ENCODE assay signal across 10 cellular contexts in genomic region chr1:184191181-184191601, GRCh38.
DNase-seq lines count a peak whose midpoint lies in the region; ATAC-seq and TF ChIP-seq lines count a peak whose summit lies in the region.
"Had no signal": no experiment of that assay in that cellular context is flagged by ENCODE, and none has a peak within 500 bp of the region (broad histone marks: within the 10 kb centered on the region; RNA-seq: fewer than 3 reads in every experiment).

No MANE protein-coding gene starts in this region.

- H3K27me3 ChIP-seq in endocrine pancreas (ENCODE audit: control insufficient read depth, insufficient read depth, low read length), result no peaks in the 10 kb centered on the region
- H3K27me3 ChIP-seq in PC-9 (ENCODE audit: insufficient read depth, low read depth), result peaks cover 3% of the 10 kb centered on the region

- no peak overlapping the region for H3K27ac ChIP-seq in PC-9
- H3K27ac ChIP-seq: RWPE1 had no signal

- no peak overlapping the region for H2AFZ ChIP-seq in PC-9

- no peak for ATAC-seq in HG03280 (IDR thresholded peaks at IDR 0.05; ENCODE audit: unreplicated experiment)

- H3K4me3 ChIP-seq in endocrine pancreas (ENCODE audit: control insufficient read depth, insufficient read depth, low read length), result peak overlapping the region; percentile 23
- no peak overlapping the region for H3K4me3 ChIP-seq in PC-9

- POLR2A ChIA-PET in PC-9 (lab: Charles Lee; ENCODE audit: unreplicated experiment), result no interaction called here

- intact Hi-C loops in PC-9 (cut with micrococcal nuclease; ENCODE audit: unreplicated experiment), result no loop called here

- H3F3A ChIP-seq in PC-9 (ENCODE audit: insufficient read depth, low read depth), result no peaks in the 10 kb centered on the region

- no peak overlapping the region for H3K4me2 ChIP-seq in PC-9

- TF ChIP-seq CTCF in PC-9 (conservative IDR thresholded peaks at IDR 0.05), result no peak

- no peak overlapping the region for H3K9ac ChIP-seq in endocrine pancreas (ENCODE audit: control insufficient read depth, insufficient read depth, low read length)

- CTCF ChIA-PET in PC-9 (lab: Charles Lee), result no interaction called here

- peak; percentile 9 for DNase-seq in NCI-H748 (lab: John Stamatoyannopoulos, UW; ENCODE audit: unreplicated experiment)
- no peak for DNase-seq in NCI-H748 treated with DMSO at 0.1 percent for 48 hours (lab: John Stamatoyannopoulos, UW)
- peak; percentile 25 for DNase-seq in medulla oblongata (ENCODE audit: extremely low spot score)
- DNase-seq in ureter (ENCODE audit: low spot score), result peak; percentile 65
- DNase-seq in activated gamma-delta T cell (lab: John Stamatoyannopoulos, UW), result no peak
- DNase-seq in PC-9, result no peak
- DNase-seq: activated CD4-positive, alpha-beta T cell treated with anti-CD3 and anti-CD28 coated beads, Interleukin-2, amount 50 U/mL, for 4 hours had no signal

- H3K79me2 ChIP-seq in PC-9 (ENCODE audit: low read depth), result no peaks in the 10 kb centered on the region

- H4K20me1 ChIP-seq in PC-9 (ENCODE audit: insufficient read depth), result no peaks in the 10 kb centered on the region

- no peaks in the 10 kb centered on the region for H3K9me2 ChIP-seq in PC-9 (ENCODE audit: insufficient read depth)

- no TSS peak for BruUV-seq in PC-9 (replicated peaks; lab: Mats Ljungman, UMichigan)

- no peaks in the 10 kb centered on the region for H3K9me3 ChIP-seq in endocrine pancreas (ENCODE audit: control insufficient read depth, low read length)
- no peaks in the 10 kb centered on the region for H3K9me3 ChIP-seq in PC-9 (ENCODE audit: insufficient read depth, low read depth)

- H3K4me1 ChIP-seq in endocrine pancreas (ENCODE audit: control insufficient read depth, insufficient read depth, low read length) (no peaks in the 10 kb centered on the region), PC-9 (replicated peaks; ENCODE audit: insufficient read depth) (no peaks in the 10 kb centered on the region)

- H3K36me3 ChIP-seq in endocrine pancreas (ENCODE audit: control insufficient read depth, insufficient read depth, low read length) (no peaks in the 10 kb centered on the region), PC-9 (ENCODE audit: low read depth) (no peaks in the 10 kb centered on the region)

Comparison
In these comparisons a context has a peak if more than half of its experiments do, and no peak if none do; other contexts are left out.
1. DNase-seq: peak in NCI-H748 (single experiment), medulla oblongata (single experiment) and ureter (single experiment); none in NCI-H748 treated with DMSO at 0.1 percent for 48 hours (single experiment), activated gamma-delta T cell (single experiment) and PC-9 (0 of 2).